ENCODE assay signal across 8 cellular contexts in the genomic region with DNA sequence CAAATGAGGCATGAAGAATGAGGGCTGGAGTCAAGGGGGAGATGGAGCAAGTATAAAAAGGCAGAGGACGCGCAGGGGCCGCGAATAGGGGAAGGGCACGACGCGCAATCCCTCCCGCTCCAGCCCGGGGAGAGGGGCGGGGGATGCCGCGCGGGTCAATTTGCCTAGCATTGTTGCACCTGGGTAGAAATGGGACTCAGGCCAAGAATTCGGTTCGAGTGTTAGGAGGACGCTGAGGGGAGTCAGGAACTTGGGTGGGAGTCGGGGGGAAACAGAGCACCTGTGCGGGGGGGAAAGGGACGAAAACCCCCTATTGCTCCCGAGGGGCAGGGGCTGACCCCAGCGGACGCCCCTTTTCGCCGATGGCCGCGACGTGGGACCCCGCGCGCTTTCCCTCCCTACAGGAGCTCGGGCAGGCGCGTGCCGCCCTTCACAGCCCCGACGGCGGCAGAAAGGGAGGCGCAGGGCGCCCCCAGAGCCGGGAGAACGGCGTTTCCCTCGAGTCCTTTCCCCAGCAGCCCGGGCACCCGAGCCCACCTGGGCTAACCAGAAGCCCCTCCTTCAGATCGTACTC. TPM values are rescaled to one million over a fixed set of nuclear protein-coding genes. Genes with fewer than 3 reads are reported as not detected.
DNase-seq lines count a peak whose midpoint lies in the region; ATAC-seq and TF ChIP-seq lines count a peak whose summit lies in the region.

No MANE protein-coding gene starts in this region.

- H3K4me3 ChIP-seq in fibroblast of the aortic adventitia (ENCODE audit: low read depth, low read length) = peak overlapping the region; percentile 75

- H3K9me3 Mint-ChIP-seq in HFFc6 (peaks cover 4% of the 10 kb centered on the region; the same call in 1 of the 2 replicates), neural crest cell (no peaks in the 10 kb centered on the region)

- no peak; the same call in 1 of the 2 replicates for TF ChIP-seq CTCF in HFFc6 (IDR thresholded peaks at IDR 0.05)
- no peak for TF ChIP-seq CTCF in fibroblast of the aortic adventitia (IDR thresholded peaks at IDR 0.05; ENCODE audit: insufficient read depth, low read length)
- no peak for TF ChIP-seq CTCF in neural crest cell (conservative IDR thresholded peaks at IDR 0.05)

- H3K4me3 Mint-ChIP-seq in HFFc6 (peak overlapping the region; percentile 93), neural crest cell (peak overlapping the region; percentile 97)

- H3K27ac Mint-ChIP-seq in HFFc6 (no peak overlapping the region), neural crest cell (ENCODE audit: unreplicated experiment) (peak overlapping the region; percentile 92)

- DNase-seq in GM03348 (ENCODE audit: low spot score) (peak; percentile 5), HFFc6 (no peak), NCI-H2107 treated with DMSO at 0.1 percent for 48 hours (lab: John Stamatoyannopoulos, UW; ENCODE audit: unreplicated experiment) (peak; percentile 42), fibroblast of the aortic adventitia (ENCODE audit: low read depth) (no peak), neural crest cell (ENCODE audit: low read depth, low spot score) (peak; percentile 40), NCI-H1048 (lab: John Stamatoyannopoulos, UW) (no peak)
- DNase-seq in activated CD8-positive, alpha-beta memory T cell treated with anti-CD3 and anti-CD28 coated beads, Interleukin-2, amount 50 U/mL, for 4 hours = peak; percentile 28

- no peak for ATAC-seq in HG03097 (IDR thresholded peaks at IDR 0.05; ENCODE audit: low FRiP score, unreplicated experiment)

- H3K36me3 Mint-ChIP-seq in HFFc6 (ENCODE audit: low read depth) (no peaks in the 10 kb centered on the region), neural crest cell (ENCODE audit: low read depth) (no peaks in the 10 kb centered on the region)

- H3K27me3 Mint-ChIP-seq in HFFc6 (ENCODE audit: insufficient read depth) (peaks cover 14% of the 10 kb centered on the region), neural crest cell (ENCODE audit: low read depth) (peaks cover 32% of the 10 kb centered on the region)

- H3K4me1 Mint-ChIP-seq in HFFc6 (ENCODE audit: low read depth) (peaks cover 6% of the 10 kb centered on the region), neural crest cell (peaks cover 14% of the 10 kb centered on the region)

RNA-seq across cellular contexts. Expression of a gene that starts 0.4 kb away (rescaled TPM):
- under 1 TPM; 0.11 to 0.40 (median 0.20) TPM for total RNA-seq in HFFc6 (2021; fragmentation: NEBNext Ultra II Directional; extraction: Animal tissue kit (Norgen Biotek cat#: 25700))
- total RNA-seq in fibroblast of the aortic adventitia (ENCODE audit: low replicate concordance) (0.27 and 1.6 TPM in 2 replicates), neural crest cell (6.5 and 7.4 TPM in 2 replicates)

Comparison
In these comparisons a context has a peak if more than half of its experiments do, and no peak if none do; other contexts are left out.
1. DNase-seq: peak in GM03348 (single experiment), NCI-H2107 treated with DMSO at 0.1 percent for 48 hours (single experiment), activated CD8-positive, alpha-beta memory T cell treated with anti-CD3 and anti-CD28 coated beads, Interleukin-2, amount 50 U/mL, for 4 hours (single experiment) and neural crest cell (single experiment); none in HFFc6 (single experiment), fibroblast of the aortic adventitia (single experiment) and NCI-H1048 (single experiment).